Comparison of ENCODE assay signal across 6 cellular contexts in the genomic region with DNA sequence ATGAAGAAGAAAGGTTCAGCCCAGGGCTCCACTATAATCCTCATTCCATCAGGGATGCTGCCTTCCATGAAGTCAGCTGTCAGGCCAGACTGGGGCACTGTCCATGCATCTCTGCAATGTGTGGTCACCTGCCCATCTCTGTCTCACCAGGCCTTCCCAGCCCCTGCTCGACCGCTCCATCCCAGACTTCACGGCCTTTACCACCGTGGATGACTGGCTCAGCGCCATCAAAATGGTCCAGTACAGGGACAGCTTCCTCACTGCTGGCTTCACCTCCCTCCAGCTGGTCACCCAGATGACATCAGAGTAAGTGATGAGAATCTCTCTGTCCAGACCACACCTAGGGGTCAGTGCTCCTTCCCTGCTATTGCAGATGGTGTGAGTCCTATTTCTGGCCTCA.
"Had no signal": no experiment of that assay in that cellular context is flagged by ENCODE, and none has a peak within 500 bp of the region (broad histone marks: within the 10 kb centered on the region; RNA-seq: fewer than 3 reads in every experiment).

No MANE protein-coding gene starts in this region.

- H3K9me3 Mint-ChIP-seq: GM23338, HFFc6, IgD-negative memory B cell had no signal

- ATAC-seq: GM23338, HCT116, HepG2 had no signal

- DNase-seq: H7, HFFc6 had no signal

- H3K4me3 Mint-ChIP-seq: GM23338, HFFc6, IgD-negative memory B cell had no signal

- H3K4me1 Mint-ChIP-seq: GM23338 had no signal

- H3K27ac Mint-ChIP-seq: GM23338, HFFc6, IgD-negative memory B cell had no signal

- H3K36me3 Mint-ChIP-seq: IgD-negative memory B cell had no signal

- H3K27me3 Mint-ChIP-seq: IgD-negative memory B cell had no signal
